31 cellular contexts compared by ENCODE assay signal in the genomic region with DNA sequence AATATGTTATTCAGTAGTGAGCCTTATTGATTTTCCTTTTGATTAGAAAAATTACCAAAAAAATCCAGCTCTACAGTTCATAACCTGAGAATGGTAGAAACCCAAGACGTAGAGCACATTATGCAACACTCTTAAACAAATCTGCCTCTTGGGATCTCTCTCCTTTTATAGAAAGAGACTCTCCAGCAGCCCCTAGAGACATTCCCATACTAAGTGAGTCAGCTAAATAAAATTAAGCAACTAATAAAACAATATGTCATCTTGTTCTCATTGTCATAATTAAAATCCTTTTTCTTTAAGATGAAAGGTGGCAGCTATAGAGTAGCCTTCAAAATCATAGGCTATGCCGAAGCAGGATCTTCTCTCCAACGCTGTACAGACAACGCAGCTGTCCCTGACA.
"Had no signal": no experiment of that assay in that cellular context is flagged by ENCODE, and none has a peak within 500 bp of the region (broad histone marks: within the 10 kb centered on the region; RNA-seq: fewer than 3 reads in every experiment).

No MANE protein-coding gene starts in this region.

- H3K27me3 ChIP-seq: adrenal gland, ascending aorta, gastrocnemius medialis, hepatocyte, pancreas, stomach, thyroid gland, upper lobe of right lung had no signal

- H3K9me3 ChIP-seq: adrenal gland, gastrocnemius medialis, pancreas, prostate gland, thyroid gland, upper lobe of right lung had no signal

- H2AFZ ChIP-seq: hepatocyte had no signal

- H3K4me1 ChIP-seq: adrenal gland, gastrocnemius medialis, lower lobe of right lung, prostate gland, thyroid gland, upper lobe of right lung had no signal

- H3K4me2 ChIP-seq: hepatocyte, smooth muscle cell had no signal

- ATAC-seq: activated CD4-positive, CD25-positive, alpha-beta regulatory T cell treated with anti-CD3 and anti-CD28 coated beads, Interleukin-2, amount 50 U/mL, for 24 hours; gastrocnemius medialis; left cardiac atrium; lower lobe of right lung; naive thymus-derived CD8-positive, alpha-beta T cell; pancreas; sciatic nerve; stimulated activated naive B cell treated with anti-CD40 and anti-IgM and Interleukin-4, amounts not matched to agents 10 μg/mL and 1 μg/mL and 100 μg/mL, for 72 hours; T-helper 17 cell; upper lobe of right lung had no signal

- H3K36me3 ChIP-seq: adrenal gland, ascending aorta, gastrocnemius medialis, lower lobe of right lung, pancreas, prostate gland, stomach, thyroid gland, upper lobe of right lung, WERI-Rb-1 had no signal

- DNase-seq: activated CD4-positive, alpha-beta T cell treated with anti-CD3 and anti-CD28 coated beads for 48 hours; activated CD4-positive, alpha-beta T cell treated with anti-CD3 and anti-CD28 coated beads, Interleukin-2, amount 50 U/mL, for 48 hours; activated CD8-positive, alpha-beta memory T cell treated with anti-CD3 and anti-CD28 coated beads for 24 hours; activated effector memory CD4-positive, alpha-beta T cell treated with anti-CD3 and anti-CD28 coated beads, Interleukin-2, amount 50 U/mL, for 16 hours; activated naive CD4-positive, alpha-beta T cell treated with anti-CD3 and anti-CD28 coated beads for 36 hours; activated naive CD8-positive, alpha-beta T cell treated with anti-CD3 and anti-CD28 coated beads for 36 hours; adrenal gland; cortex of kidney; gastrocnemius medialis; left cardiac atrium; lower lobe of right lung; mesenchymal stem cell; naive thymus-derived CD8-positive, alpha-beta T cell; nucleus accumbens; pancreas; retina; stimulated activated CD4-positive, alpha-beta T cell treated with anti-CD3 and anti-CD28 coated beads, Interleukin-15, amount 100 ng/mL, for 24 hours; stimulated activated CD4-positive, alpha-beta T cell treated with anti-CD3 and anti-CD28 coated beads, Interleukin-2, amount 100 ng/mL, for 24 hours; stimulated activated naive B cell treated with anti-CD40 and anti-IgM and Interleukin-4, amounts not matched to agents 10 μg/mL and 1 μg/mL and 100 μg/mL, for 72 hours; stomach; T-helper 17 cell; T1000; thyroid gland; upper lobe of right lung; WERI-Rb-1 had no signal

- H3K79me2 ChIP-seq: hepatocyte had no signal

- H3K27ac ChIP-seq: adrenal gland, ascending aorta, gastrocnemius medialis, hepatocyte, lower lobe of right lung, pancreas, prostate gland, stomach, thyroid gland, upper lobe of right lung, WERI-Rb-1 had no signal

- H3K4me3 ChIP-seq: adrenal gland, ascending aorta, gastrocnemius medialis, hepatocyte, lower lobe of right lung, pancreas, prostate gland, smooth muscle cell, stomach, thyroid gland, upper lobe of right lung had no signal
